In genomic region chr6:43014434-43014909, GRCh38 we compare ENCODE assay signal across 8 cellular contexts. TPM values are rescaled to one million over a fixed set of nuclear protein-coding genes. Genes with fewer than 3 reads are reported as not detected.
DNase-seq lines count a peak whose midpoint lies in the region; TF ChIP-seq lines count a peak whose summit lies in the region.

No MANE protein-coding gene starts in this region.

- TF ChIP-seq POLR2A in thyroid gland (IDR thresholded peaks at IDR 0.05): no peak

- H3K27me3 ChIP-seq in layer of hippocampus (ENCODE audit: control insufficient read depth, insufficient read depth, low read length) (no peaks in the 10 kb centered on the region), thyroid gland (no peaks in the 10 kb centered on the region)

- H3K27ac ChIP-seq in angular gyrus (ENCODE audit: low read depth, low read length): peak overlapping the region; percentile 90
- peak overlapping the region; percentile 84 for H3K27ac ChIP-seq in layer of hippocampus (ENCODE audit: low read depth, low read length)
- peak overlapping the region; percentile 30 to 58 (median 42) for H3K27ac ChIP-seq in thyroid gland

- WGBS in thyroid gland, 2 donors: 0 to 2% methylated on average over 7 of the region's 7 CpGs

- peaks cover 51% of the 10 kb centered on the region for H3K36me3 Mint-ChIP-seq in HFFc6 (ENCODE audit: low read depth)

- intact Hi-C loops in thyroid gland (cut with DNase I): loop anchor here (10.0 kb wide), 1 partner anchor 110 kb away; no protein-coding TSS in a partner anchor

- peak overlapping the region; percentile 29 to 73 (median 61) for H3K4me3 ChIP-seq in thyroid gland (replicated peaks in 1 of 3)

- H3K4me3 Mint-ChIP-seq in HFFc6: peak overlapping the region; percentile 95

- peaks cover 28 to 39% of the 10 kb centered on the region in 2 donors for H3K4me1 ChIP-seq in thyroid gland

- TF ChIP-seq CTCF in HFFc6 (IDR thresholded peaks at IDR 0.05) (no peak), thyroid gland (IDR thresholded peaks at IDR 0.05) (no peak), GM20000 (IDR thresholded peaks at IDR 0.05; ENCODE audit: extremely low read depth, missing control alignments) (no peak)

- DNase-seq in AG08396 (ENCODE audit: low spot score) (peak; percentile 61), HFFc6 (peak; percentile 47), thyroid gland (no peak), NCI-H1436 treated with DMSO at 0.1 percent for 48 hours (lab: John Stamatoyannopoulos, UW) (no peak), SK-N-DZ (ENCODE audit: low spot score) (no peak), GM20000 (ENCODE audit: low spot score) (no peak)

- H3K9me3 ChIP-seq in thyroid gland: no peaks in the 10 kb centered on the region

- peaks cover 53% of the 10 kb centered on the region for H3K4me1 Mint-ChIP-seq in HFFc6 (ENCODE audit: low read depth)

- H3K9me3 Mint-ChIP-seq in HFFc6: no peaks in the 10 kb centered on the region

- peak overlapping the region; percentile 87 for H3K27ac Mint-ChIP-seq in HFFc6

- peaks cover 20 to 22% of the 10 kb centered on the region in 2 donors for H3K36me3 ChIP-seq in thyroid gland

- H3K27me3 Mint-ChIP-seq in HFFc6 (ENCODE audit: insufficient read depth): no peaks in the 10 kb centered on the region; the same call in none of the 2 replicates

RNA-seq across cellular contexts. Expression of gene KLHDC3, which starts 0.4 kb away (rescaled TPM):
- 10 to 100 TPM; 41.6 to 51.2 (median 45.9) TPM for total RNA-seq in HFFc6 (2021; fragmentation: NEBNext Ultra II Directional; extraction: Animal tissue kit (Norgen Biotek cat#: 25700))
- 100 to 1,000 TPM in 1 of 4 donors, 10 to 100 TPM in 3; 93.1 to 107 (median 97.7) TPM for total RNA-seq in thyroid gland
- 289 and 332 TPM in 2 replicates for polyA plus RNA-seq in SK-N-DZ (2014; cell fraction: cytosol; rRNA removed)
- 161 and 185 TPM in 2 replicates for polyA plus RNA-seq in SK-N-DZ (2014; cell fraction: nucleus; rRNA removed)

RNA-seq across cellular contexts. Expression of gene MEA1, which starts 0.7 kb away (rescaled TPM):
- total RNA-seq in HFFc6 (2021; fragmentation: NEBNext Ultra II Directional; extraction: Animal tissue kit (Norgen Biotek cat#: 25700)): 100 to 1,000 TPM; 114 to 132 (median 118) TPM
- 10 to 100 TPM; 45.9 to 78.1 (median 61.7) TPM for total RNA-seq in thyroid gland
- 117 and 144 TPM in 2 replicates for polyA plus RNA-seq in SK-N-DZ (2014; cell fraction: cytosol; rRNA removed)
- 56.5 and 74.1 TPM in 2 replicates for polyA plus RNA-seq in SK-N-DZ (2014; cell fraction: nucleus; rRNA removed)

RNA-seq across cellular contexts. Expression of gene RRP36, which starts 7.0 kb away (rescaled TPM):
- 100 to 1,000 TPM in 2 of 6 experiments, 10 to 100 TPM in 4; 85.0 to 101 (median 96.4) TPM for total RNA-seq in HFFc6 (2021; fragmentation: NEBNext Ultra II Directional; extraction: Animal tissue kit (Norgen Biotek cat#: 25700))
- 10 to 100 TPM; 41.5 to 68.5 (median 56.7) TPM for total RNA-seq in thyroid gland
- polyA plus RNA-seq in SK-N-DZ (2014; cell fraction: cytosol; rRNA removed): 102 and 106 TPM in 2 replicates
- 38.6 and 46.8 TPM in 2 replicates for polyA plus RNA-seq in SK-N-DZ (2014; cell fraction: nucleus; rRNA removed)

RNA-seq across cellular contexts. Expression of gene PPP2R5D, which starts 30.1 kb away (rescaled TPM):
- total RNA-seq in HFFc6 (2021; fragmentation: NEBNext Ultra II Directional; extraction: Animal tissue kit (Norgen Biotek cat#: 25700)): 10 to 100 TPM; 37.7 to 50.7 (median 43.4) TPM
- 10 to 100 TPM; 22.8 to 47.0 (median 28.2) TPM for total RNA-seq in thyroid gland
- polyA plus RNA-seq in SK-N-DZ (2014; cell fraction: cytosol; rRNA removed): 59.3 and 63.1 TPM in 2 replicates
- polyA plus RNA-seq in SK-N-DZ (2014; cell fraction: nucleus; rRNA removed): 55.9 and 80.5 TPM in 2 replicates

RNA-seq across cellular contexts. Expression of gene PEX6, which starts 35.5 kb away (rescaled TPM):
- total RNA-seq in HFFc6 (2021; fragmentation: NEBNext Ultra II Directional; extraction: Animal tissue kit (Norgen Biotek cat#: 25700)): 10 to 100 TPM; 20.3 to 31.7 (median 22.4) TPM
- total RNA-seq in thyroid gland: 10 to 100 TPM; 23.7 to 39.9 (median 28.4) TPM
- polyA plus RNA-seq in SK-N-DZ (2014; cell fraction: cytosol; rRNA removed): 21.6 and 23.1 TPM in 2 replicates
- 67.8 and 85.1 TPM in 2 replicates for polyA plus RNA-seq in SK-N-DZ (2014; cell fraction: nucleus; rRNA removed)

Comparison
In these comparisons a context has a peak if more than half of its experiments do, and no peak if none do; other contexts are left out.
1. DNase-seq: peak in AG08396 (single experiment) and HFFc6 (single experiment); none in thyroid gland (0 of 2), NCI-H1436 treated with DMSO at 0.1 percent for 48 hours (single experiment), SK-N-DZ (single experiment) and GM20000 (single experiment).
2. Peak in every context shown above with its lines, with median percentiles within 50 percentile points of each other: H3K27ac ChIP-seq.